Comparison of ENCODE assay signal across 2 cellular contexts in the genomic region with DNA sequence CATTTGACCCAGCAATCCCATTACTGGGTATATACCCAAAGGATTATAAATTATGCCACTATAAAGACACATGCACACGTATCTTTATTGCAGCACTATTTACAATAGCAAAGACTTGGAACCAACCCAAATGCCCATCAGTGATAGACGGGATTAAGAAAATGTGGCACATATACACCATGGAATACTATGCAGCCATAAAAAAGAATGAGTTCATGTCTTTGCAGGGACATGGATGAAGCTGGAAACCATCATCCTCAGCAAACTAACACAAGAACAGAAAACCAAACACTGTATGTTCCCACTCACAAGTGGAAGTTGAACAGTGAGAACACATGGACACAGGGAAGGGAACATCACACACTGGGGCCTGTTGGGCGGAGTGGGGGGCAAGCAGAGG. TPM values are rescaled to one million over a fixed set of nuclear protein-coding genes. Genes with fewer than 3 reads are reported as not detected.
A peak's percentile ranks its signal among the peaks of the same experiment; 100 is the strongest.
DNase-seq lines count a peak whose midpoint lies in the region; ATAC-seq, FAIRE-seq and TF ChIP-seq lines count a peak whose summit lies in the region.
"Not testable (repeated sequence)": the region's sequence is repeated elsewhere in the genome, so short reads cannot be mapped to it uniquely, and the experiment has no call there.

No MANE protein-coding gene starts in this region.

- POLR2A ChIA-PET in HEK293 (lab: Yijun Ruan, JAX): interaction anchor here (0.7 kb wide), 1 partner anchor 19 kb away, joined by 5 read pairs; no protein-coding TSS in a partner anchor
- POLR2A ChIA-PET in K562 (lab: Yijun Ruan, JAX): not testable (repeated sequence)

- TF ChIP-seq RAD21 in K562 (CRISPR knock-in tag; conservative IDR thresholded peaks at IDR 0.05 in 1 of 2, IDR thresholded peaks at IDR 0.05 in 1 of 2): not testable (repeated sequence)

- DNase-seq in K562 (ENCODE audit: extremely low read depth in 1 of 4, low spot score in 3 of 4): not testable (repeated sequence)

- WGBS in K562 (ENCODE audit: insufficient coverage, low coverage, missing lambda C conversion rate): 60% methylated on average over 3 of the region's 3 CpGs

- not testable (repeated sequence) for H3K79me2 ChIP-seq in K562 (ENCODE audit: control insufficient read depth, insufficient read depth, low read length)

- not testable (repeated sequence) for H3K27me3 ChIP-seq in K562 (ENCODE audit: control insufficient read depth in 2 of 2, insufficient read depth in 2 of 2, low read length in 2 of 2)

- not testable (repeated sequence) for H3K9me1 ChIP-seq in K562 (ENCODE audit: control insufficient read depth, insufficient read depth, low read length)

- H3K4me3 ChIP-seq in HEK293 (ENCODE audit: low read depth, low read length); K562: not testable (repeated sequence)

- intact Hi-C loops in K562 (cut with micrococcal nuclease): loop anchor here (5.0 kb wide), 1 partner anchor 39 kb away; no protein-coding TSS in a partner anchor

- not testable (repeated sequence) for TF ChIP-seq POLR2A in K562 (conservative IDR thresholded peaks at IDR 0.05)

- not testable (repeated sequence) for H3K36me3 ChIP-seq in HEK293 (ENCODE audit: control insufficient read depth in 2 of 2, insufficient read depth in 1 of 2, low read length in 2 of 2); K562 (ENCODE audit: control insufficient read depth, insufficient read depth, low read length)

- H3K4me1 ChIP-seq in HEK293 (ENCODE audit: control insufficient read depth, insufficient read depth, low read length); K562 (replicated peaks in 1 of 2; ENCODE audit: control insufficient read depth in 2 of 2, insufficient read depth in 2 of 2, low read length in 2 of 2): not testable (repeated sequence)

- TF ChIP-seq CTCF in HEK293 (tag by site-specific recombination; IDR thresholded peaks at IDR 0.05); K562 (IDR thresholded peaks at IDR 0.05 in 2 of 3, conservative IDR thresholded peaks at IDR 0.05 in 1 of 3; ENCODE audit: insufficient read depth in 2 of 3, low read depth in 1 of 3, low read length in 3 of 3): not testable (repeated sequence)

- BruUV-seq in K562 (replicated peaks; lab: Mats Ljungman, UMichigan): not testable (repeated sequence)

- H3K9ac ChIP-seq in K562 (ENCODE audit: insufficient read depth in 1 of 2, low read depth in 2 of 2, low read length in 2 of 2): not testable (repeated sequence)

- CTCF ChIA-PET in HEK293 (lab: Yijun Ruan, JAX): interaction anchor here (1.5 kb wide), 1 partner anchor 17 kb away, joined by 5 read pairs; no protein-coding TSS in a partner anchor
- CTCF ChIA-PET in K562 (lab: Yijun Ruan, JAX; ENCODE audit: low intra/inter-chr PET ratio): not testable (repeated sequence)

- not testable (repeated sequence) for TF ChIP-seq EP300 in K562 (IDR thresholded peaks at IDR 0.05; ENCODE audit: low read length)

- not testable (repeated sequence) for FAIRE-seq in K562 (lab: Jason Lieb, UNC)

- not testable (repeated sequence) for H2AFZ ChIP-seq in K562 (ENCODE audit: low read depth, low read length)

- H4K20me1 ChIP-seq in K562 (replicated peaks; ENCODE audit: control insufficient read depth, insufficient read depth, low read length): not testable (repeated sequence)

- H3K4me2 ChIP-seq in K562 (ENCODE audit: insufficient read depth, low read length): not testable (repeated sequence)

- H3K9me3 ChIP-seq in HEK293 (ENCODE audit: control insufficient read depth, insufficient read depth, low read depth, low read length); K562 (replicated peaks; ENCODE audit: control insufficient read depth, insufficient read depth, low read depth, low read length): not testable (repeated sequence)

- in situ Hi-C loops in K562 (cut with MboI): loop anchor here (25.0 kb wide), 1 partner anchor 299 kb away; the partner anchor contains the start of gene KIF27

- not testable (repeated sequence) for ATAC-seq in K562

- not testable (repeated sequence) for H3K27ac ChIP-seq in HEK293 (ENCODE audit: extremely low read depth, low read depth, low read length); K562 (ENCODE audit: extremely low read depth, low read depth, low read length)

TF ChIP-seq in HEK293, 187 proteins besides CTCF, POLR2A, EP300 and RAD21:
- TF ChIP-seq ZNF146 (tag by site-specific recombination; IDR thresholded peaks at IDR 0.05): peak; percentile 67; the same call in 1 of the 2 replicates
- TF ChIP-seq, protein P1, sequence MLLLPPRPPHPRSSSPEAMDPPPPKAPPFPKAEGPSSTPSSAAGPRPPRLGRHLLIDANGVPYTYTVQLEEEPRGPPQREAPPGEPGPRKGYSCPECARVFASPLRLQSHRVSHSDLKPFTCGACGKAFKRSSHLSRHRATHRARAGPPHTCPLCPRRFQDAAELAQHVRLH (tag by site-specific recombination; IDR thresholded peaks at IDR 0.05): peak; percentile 52; the same call in 1 of the 2 replicates
TF ChIP-seq in HEK293: peak in this region for 2; not testable (repeated sequence) for 185.

TF ChIP-seq in K562, 482 proteins besides CTCF, POLR2A, EP300 and RAD21:
- peak; percentile 30 for TF ChIP-seq ZNF146 (CRISPR knock-in tag; IDR thresholded peaks at IDR 0.05; ENCODE audit: unreplicated experiment)

RNA-seq across cellular contexts. Expression of gene IDNK, which starts 9.6 kb away (rescaled TPM):
- total RNA-seq in K562 (2011; cell fraction: chromatin; rRNA removed; ENCODE audit: low replicate concordance): 0.53 and 0.86 TPM in 2 replicates
- total RNA-seq in K562 (2011; cell fraction: nucleolus; rRNA removed): 0.66 and 0.83 TPM in 2 replicates
- total RNA-seq in K562 (2011; cell fraction: nucleoplasm; rRNA removed): 1.3 TPM in 2 replicates
- 0.41 and 0.57 TPM in 2 replicates for total RNA-seq in K562 (2014; rRNA removed)
- 0.19 and 0.69 TPM in 2 replicates for total RNA-seq in K562 (2014; rRNA removed; fragmentation: Illumina TruSeq; extraction: Trizol)
- 0.43 and 0.57 TPM in 2 replicates for total RNA-seq in K562 (2015; rRNA removed; fragmentation: Illumina TruSeq; extraction: Trizol)
- 0.55 and 0.63 TPM in 2 replicates for total RNA-seq in K562 (2021)
- polyA plus RNA-seq in K562 (2011; rRNA removed): 0.49 and 1.1 TPM in 2 replicates
- polyA plus RNA-seq in K562 (2011; cell fraction: cytosol; rRNA removed): 0.12 and 0.34 TPM in 2 replicates
- 0.38 and 0.53 TPM in 2 replicates for polyA plus RNA-seq in K562 (2011; cell fraction: nucleus; rRNA removed)
- 0.92 and 1.7 TPM in 2 replicates for polyA plus RNA-seq in K562 (2012)
- 0.78 and 0.80 TPM in 2 replicates for polyA plus RNA-seq in K562 (2014; fragmentation: Illumina TruSeq; extraction: Trizol)
- polyA plus RNA-seq in K562 (2014; fragmentation: Nextera tagmentation; extraction: Ambion mirVana): under 1 TPM; 0.50 to 0.62 TPM
- polyA plus RNA-seq in K562 (2014; rRNA removed): 0.46 and 0.50 TPM in 2 replicates
- polyA minus RNA-seq in K562 (2011; rRNA and poly(A)+ RNA removed): 0.18 and 0.35 TPM in 2 replicates
- not detected in 2 replicates for polyA minus RNA-seq in K562 (2011; cell fraction: cytosol; rRNA and poly(A)+ RNA removed)
- polyA minus RNA-seq in K562 (2011; cell fraction: nucleus; rRNA and poly(A)+ RNA removed): 0.78 and 0.81 TPM in 2 replicates
